8 cellular contexts compared by ENCODE assay signal in the genomic region with DNA sequence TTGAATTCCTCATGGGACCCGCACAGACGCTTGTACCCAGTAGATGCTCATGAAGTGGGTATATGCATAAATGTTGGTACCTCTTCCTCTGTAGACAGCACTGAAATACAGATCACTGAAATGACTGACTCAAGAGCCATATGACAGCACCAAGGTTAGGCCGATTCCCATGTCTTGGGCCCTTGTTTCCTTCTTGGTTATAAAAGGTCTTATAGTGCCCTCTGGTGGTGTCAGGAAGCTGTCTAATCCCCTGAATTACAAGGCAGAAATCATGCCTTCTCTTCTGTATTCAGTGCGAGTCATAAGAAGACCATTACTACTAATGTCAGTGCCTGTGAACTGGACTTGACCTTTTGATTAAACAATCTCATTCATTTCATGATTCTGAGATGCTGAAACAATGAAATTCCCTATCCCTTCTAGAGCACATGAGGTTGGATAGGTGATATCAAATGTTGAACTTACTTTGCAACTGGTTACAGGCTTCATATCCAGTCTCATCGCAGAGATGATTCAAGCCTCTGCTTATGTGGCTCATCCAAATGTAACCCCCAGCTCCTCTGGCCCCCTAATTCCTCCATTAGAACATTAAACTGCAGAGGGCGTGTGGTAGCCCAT.
DNase-seq lines count a peak whose midpoint lies in the region; ATAC-seq and TF ChIP-seq lines count a peak whose summit lies in the region.

No MANE protein-coding gene starts in this region.

- peak; percentile 75 for TF ChIP-seq CTCF in brain microvascular endothelial cell (IDR thresholded peaks at IDR 0.05; ENCODE audit: low read depth, low read length, missing control alignments)

- no peaks in the 10 kb centered on the region for H3K27me3 ChIP-seq in brain microvascular endothelial cell (replicated peaks)

- no peak overlapping the region for H3K27ac ChIP-seq in brain microvascular endothelial cell

- ATAC-seq in GM21825 (IDR thresholded peaks at IDR 0.05; ENCODE audit: unreplicated experiment) (peak; percentile 31), SK-N-SH treated with all-trans-retinoic acid at 6 μM for 48 hours (peak; percentile 95), GM21515 (IDR thresholded peaks at IDR 0.05; ENCODE audit: unreplicated experiment) (no peak)

- H3K36me3 ChIP-seq in brain microvascular endothelial cell (replicated peaks): no peaks in the 10 kb centered on the region

- H3K4me3 ChIP-seq in brain microvascular endothelial cell (ENCODE audit: low read depth, low read length): no peak overlapping the region

- DNase-seq in COLO829 (ENCODE audit: low spot score) (peak; percentile 83), NCI-H1092 (lab: John Stamatoyannopoulos, UW) (peak; percentile 74), brain microvascular endothelial cell (peak; percentile 82), iPS-NIHi7 (ENCODE audit: extremely low spot score) (peak; percentile 73)
- DNase-seq in stimulated activated CD4-positive, alpha-beta T cell treated with anti-CD3 and anti-CD28 coated beads, Interleukin-15, amount 100 ng/mL, for 48 hours (ENCODE audit: low read depth in 2 of 2): peak; percentile 37 to 39

- in situ Hi-C loops in brain microvascular endothelial cell (cut with HindIII; ENCODE audit: low pct_ligation_motif_present, low sequenced_read_pairs): loop anchor here (25.0 kb wide), 1 partner anchor 208 kb away; no protein-coding TSS in a partner anchor

TF ChIP-seq in SK-N-SH treated with all-trans-retinoic acid at 6 μM for 48 hours, 23 proteins besides CTCF, POLR2A, EP300 and RAD21:
- TF ChIP-seq BACH2 (CRISPR knock-in tag; IDR thresholded peaks at IDR 0.05; ENCODE audit: borderline replicate concordance) (no peak), PPARA (CRISPR knock-in tag; IDR thresholded peaks at IDR 0.05; ENCODE audit: borderline replicate concordance) (no peak), ZNF70 (CRISPR knock-in tag; IDR thresholded peaks at IDR 0.05) (no peak), ESRRG (CRISPR knock-in tag; IDR thresholded peaks at IDR 0.05) (no peak), ZNF8 (CRISPR knock-in tag; IDR thresholded peaks at IDR 0.05) (no peak), ZNF565 (CRISPR knock-in tag; conservative IDR thresholded peaks at IDR 0.05; ENCODE audit: low read depth) (no peak), ZFP3 (CRISPR knock-in tag; IDR thresholded peaks at IDR 0.05) (no peak), ZFP30 (CRISPR knock-in tag; IDR thresholded peaks at IDR 0.05) (no peak), ZC3H10 (CRISPR knock-in tag; IDR thresholded peaks at IDR 0.05) (no peak), ARNTL (CRISPR knock-in tag; IDR thresholded peaks at IDR 0.05; ENCODE audit: borderline replicate concordance, low read depth) (no peak), GLIS3 (CRISPR knock-in tag; IDR thresholded peaks at IDR 0.05) (no peak), CSRNP3 (CRISPR knock-in tag; IDR thresholded peaks at IDR 0.05) (no peak), ISL1 (CRISPR knock-in tag; IDR thresholded peaks at IDR 0.05) (no peak)
- TF ChIP-seq, protein P1, sequence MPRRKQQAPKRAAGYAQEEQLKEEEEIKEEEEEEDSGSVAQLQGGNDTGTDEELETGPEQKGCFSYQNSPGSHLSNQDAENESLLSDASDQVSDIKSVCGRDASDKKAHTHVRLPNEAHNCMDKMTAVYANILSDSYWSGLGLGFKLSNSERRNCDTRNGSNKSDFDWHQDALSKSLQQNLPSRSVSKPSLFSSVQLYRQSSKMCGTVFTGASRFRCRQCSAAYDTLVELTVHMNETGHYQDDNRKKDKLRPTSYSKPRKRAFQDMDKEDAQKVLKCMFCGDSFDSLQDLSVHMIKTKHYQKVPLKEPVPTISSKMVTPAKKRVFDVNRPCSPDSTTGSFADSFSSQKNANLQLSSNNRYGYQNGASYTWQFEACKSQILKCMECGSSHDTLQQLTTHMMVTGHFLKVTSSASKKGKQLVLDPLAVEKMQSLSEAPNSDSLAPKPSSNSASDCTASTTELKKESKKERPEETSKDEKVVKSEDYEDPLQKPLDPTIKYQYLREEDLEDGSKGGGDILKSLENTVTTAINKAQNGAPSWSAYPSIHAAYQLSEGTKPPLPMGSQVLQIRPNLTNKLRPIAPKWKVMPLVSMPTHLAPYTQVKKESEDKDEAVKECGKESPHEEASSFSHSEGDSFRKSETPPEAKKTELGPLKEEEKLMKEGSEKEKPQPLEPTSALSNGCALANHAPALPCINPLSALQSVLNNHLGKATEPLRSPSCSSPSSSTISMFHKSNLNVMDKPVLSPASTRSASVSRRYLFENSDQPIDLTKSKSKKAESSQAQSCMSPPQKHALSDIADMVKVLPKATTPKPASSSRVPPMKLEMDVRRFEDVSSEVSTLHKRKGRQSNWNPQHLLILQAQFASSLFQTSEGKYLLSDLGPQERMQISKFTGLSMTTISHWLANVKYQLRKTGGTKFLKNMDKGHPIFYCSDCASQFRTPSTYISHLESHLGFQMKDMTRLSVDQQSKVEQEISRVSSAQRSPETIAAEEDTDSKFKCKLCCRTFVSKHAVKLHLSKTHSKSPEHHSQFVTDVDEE (CRISPR knock-in tag; IDR thresholded peaks at IDR 0.05): no peak
- TF ChIP-seq, protein P2, sequence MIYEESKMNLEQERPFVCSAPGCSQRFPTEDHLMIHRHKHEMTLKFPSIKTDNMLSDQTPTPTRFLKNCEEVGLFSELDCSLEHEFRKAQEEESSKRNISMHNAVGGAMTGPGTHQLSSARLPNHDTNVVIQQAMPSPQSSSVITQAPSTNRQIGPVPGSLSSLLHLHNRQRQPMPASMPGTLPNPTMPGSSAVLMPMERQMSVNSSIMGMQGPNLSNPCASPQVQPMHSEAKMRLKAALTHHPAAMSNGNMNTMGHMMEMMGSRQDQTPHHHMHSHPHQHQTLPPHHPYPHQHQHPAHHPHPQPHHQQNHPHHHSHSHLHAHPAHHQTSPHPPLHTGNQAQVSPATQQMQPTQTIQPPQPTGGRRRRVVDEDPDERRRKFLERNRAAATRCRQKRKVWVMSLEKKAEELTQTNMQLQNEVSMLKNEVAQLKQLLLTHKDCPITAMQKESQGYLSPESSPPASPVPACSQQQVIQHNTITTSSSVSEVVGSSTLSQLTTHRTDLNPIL (CRISPR knock-in tag; IDR thresholded peaks at IDR 0.05; ENCODE audit: low read depth): no peak
- TF ChIP-seq, protein P3, sequence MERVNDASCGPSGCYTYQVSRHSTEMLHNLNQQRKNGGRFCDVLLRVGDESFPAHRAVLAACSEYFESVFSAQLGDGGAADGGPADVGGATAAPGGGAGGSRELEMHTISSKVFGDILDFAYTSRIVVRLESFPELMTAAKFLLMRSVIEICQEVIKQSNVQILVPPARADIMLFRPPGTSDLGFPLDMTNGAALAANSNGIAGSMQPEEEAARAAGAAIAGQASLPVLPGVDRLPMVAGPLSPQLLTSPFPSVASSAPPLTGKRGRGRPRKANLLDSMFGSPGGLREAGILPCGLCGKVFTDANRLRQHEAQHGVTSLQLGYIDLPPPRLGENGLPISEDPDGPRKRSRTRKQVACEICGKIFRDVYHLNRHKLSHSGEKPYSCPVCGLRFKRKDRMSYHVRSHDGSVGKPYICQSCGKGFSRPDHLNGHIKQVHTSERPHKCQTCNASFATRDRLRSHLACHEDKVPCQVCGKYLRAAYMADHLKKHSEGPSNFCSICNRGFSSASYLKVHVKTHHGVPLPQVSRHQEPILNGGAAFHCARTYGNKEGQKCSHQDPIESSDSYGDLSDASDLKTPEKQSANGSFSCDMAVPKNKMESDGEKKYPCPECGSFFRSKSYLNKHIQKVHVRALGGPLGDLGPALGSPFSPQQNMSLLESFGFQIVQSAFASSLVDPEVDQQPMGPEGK (CRISPR knock-in tag; IDR thresholded peaks at IDR 0.05; ENCODE audit: borderline replicate concordance): no peak
- TF ChIP-seq, protein P4, sequence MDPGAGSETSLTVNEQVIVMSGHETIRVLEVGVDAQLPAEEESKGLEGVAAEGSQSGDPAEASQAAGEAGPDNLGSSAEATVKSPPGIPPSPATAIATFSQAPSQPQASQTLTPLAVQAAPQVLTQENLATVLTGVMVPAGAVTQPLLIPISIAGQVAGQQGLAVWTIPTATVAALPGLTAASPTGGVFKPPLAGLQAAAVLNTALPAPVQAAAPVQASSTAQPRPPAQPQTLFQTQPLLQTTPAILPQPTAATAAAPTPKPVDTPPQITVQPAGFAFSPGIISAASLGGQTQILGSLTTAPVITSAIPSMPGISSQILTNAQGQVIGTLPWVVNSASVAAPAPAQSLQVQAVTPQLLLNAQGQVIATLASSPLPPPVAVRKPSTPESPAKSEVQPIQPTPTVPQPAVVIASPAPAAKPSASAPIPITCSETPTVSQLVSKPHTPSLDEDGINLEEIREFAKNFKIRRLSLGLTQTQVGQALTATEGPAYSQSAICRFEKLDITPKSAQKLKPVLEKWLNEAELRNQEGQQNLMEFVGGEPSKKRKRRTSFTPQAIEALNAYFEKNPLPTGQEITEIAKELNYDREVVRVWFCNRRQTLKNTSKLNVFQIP (CRISPR knock-in tag; IDR thresholded peaks at IDR 0.05; ENCODE audit: borderline replicate concordance, low read depth): no peak
